ENCODE assay signal across 14 cellular contexts in the genomic region with DNA sequence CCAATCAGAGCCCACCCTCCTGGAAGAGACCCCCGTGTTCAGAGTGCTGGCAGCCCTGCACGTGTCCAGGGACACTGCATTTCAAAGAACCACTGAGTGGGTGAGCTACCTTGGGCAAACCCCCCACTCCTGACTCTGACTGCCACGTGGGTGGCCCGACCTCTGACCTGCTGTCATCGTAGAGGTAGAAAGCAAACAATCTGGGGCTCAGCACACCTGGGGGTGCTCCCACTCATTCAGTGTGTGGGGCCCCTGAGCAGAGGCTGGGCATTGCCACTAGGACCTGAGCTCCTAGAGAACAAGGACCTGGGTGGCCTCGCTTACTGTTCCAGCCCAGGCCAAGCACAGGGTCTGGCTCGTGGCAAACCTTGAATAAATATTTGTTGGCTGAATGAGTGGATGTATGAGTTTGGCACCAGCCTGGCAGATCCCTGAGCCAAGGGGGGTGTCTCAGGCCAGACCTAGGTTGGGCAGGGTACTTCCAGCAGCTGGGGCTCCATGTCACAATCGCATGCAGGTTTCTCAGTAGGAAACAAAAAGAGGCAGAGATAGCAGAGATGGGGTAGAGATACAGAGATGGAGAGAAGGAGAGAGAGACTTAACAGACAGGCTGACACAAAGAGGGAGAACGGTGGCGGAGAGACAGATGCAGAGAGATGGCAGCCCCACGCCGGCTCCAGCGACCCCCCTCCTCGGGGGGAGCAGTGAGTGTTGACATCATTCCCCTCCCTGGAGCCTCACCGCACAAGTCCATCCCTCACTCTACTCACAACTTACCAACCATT. TPM values are rescaled to one million over a fixed set of nuclear protein-coding genes. Genes with fewer than 3 reads are reported as not detected.
A peak's percentile ranks its signal among the peaks of the same experiment; 100 is the strongest.
DNase-seq lines count a peak whose midpoint lies in the region; ATAC-seq, FAIRE-seq and TF ChIP-seq lines count a peak whose summit lies in the region.
"Had no signal": no experiment of that assay in that cellular context is flagged by ENCODE, and none has a peak within 500 bp of the region (broad histone marks: within the 10 kb centered on the region; RNA-seq: fewer than 3 reads in every experiment).

No MANE protein-coding gene starts in this region.

- ATAC-seq in activated T-helper 17 cell treated with anti-CD3 and anti-CD28 coated beads, Interleukin-2, amount 50 U/mL, for 72 hours (replicated peaks), result no peak
- ATAC-seq in GM18858 (IDR thresholded peaks at IDR 0.05; ENCODE audit: unreplicated experiment) (no peak), HG03378 (IDR thresholded peaks at IDR 0.05; ENCODE audit: unreplicated experiment) (no peak)

- peak; percentile 74 for FAIRE-seq in GM12891 (lab: Jason Lieb, UNC)
- FAIRE-seq: bronchial epithelial cell had no signal

- no peak for TF ChIP-seq POLR2A in GM12891 (IDR thresholded peaks at IDR 0.05; ENCODE audit: low read depth, low read length)

- H3K4me3 ChIP-seq in BLaER1 treated with 17β-estradiol and CSF1 and Interleukin-3, amounts not matched to agents 10 nM and 100 nM, result peak overlapping the region in 7 of 10 experiments; percentile 7 to 73 (median 54); a peak in 11 of 20 replicates
- H3K4me3 ChIP-seq in mesodermal cell (ENCODE audit: extremely low read depth, insufficient read depth, low read length, poor library complexity, severe bottlenecking), result no peak overlapping the region
- H3K4me3 ChIP-seq: esophagus muscularis mucosa, smooth muscle cell had no signal

- no peaks in the 10 kb centered on the region for H4K20me1 ChIP-seq in BLaER1 treated with 17β-estradiol and CSF1 and Interleukin-3, amounts not matched to agents 10 nM and 100 nM

- H3K4me1 ChIP-seq in BLaER1 treated with 17β-estradiol and CSF1 and Interleukin-3, amounts not matched to agents 10 nM and 100 nM, result peaks cover 71 to 100% (median 90%) of the 10 kb centered on the region in 10 experiments
- no peaks in the 10 kb centered on the region for H3K4me1 ChIP-seq in mesodermal cell (ENCODE audit: control insufficient read depth, insufficient read depth, low read length, poor library complexity, severe bottlenecking)

- peaks cover 2% of the 10 kb centered on the region for H3K27me3 Mint-ChIP-seq in activated T-helper 17 cell treated with anti-CD3 and anti-CD28 coated beads, Interleukin-2, amount 50 U/mL, for 72 hours

- H3K4me3 Mint-ChIP-seq in activated T-helper 17 cell treated with anti-CD3 and anti-CD28 coated beads, Interleukin-2, amount 50 U/mL, for 72 hours, result peak overlapping the region; percentile 15
- H3K4me3 Mint-ChIP-seq: neural crest cell had no signal

- no peak for DNase-seq in GM12891 (ENCODE audit: insufficient read length, low spot score)
- DNase-seq in stimulated activated CD4-positive, alpha-beta T cell treated with anti-CD3 and anti-CD28 coated beads, Interleukin-2, amount 100 ng/mL, for 24 hours, result no peak
- no peak for DNase-seq in effector CD4-positive, alpha-beta T cell
- DNase-seq: HCEC 1CT had no signal

- peak overlapping the region; percentile 42 to 100 (median 99); a peak in 21 of 22 replicates for H3K27ac ChIP-seq in BLaER1 treated with 17β-estradiol and CSF1 and Interleukin-3, amounts not matched to agents 10 nM and 100 nM
- H3K27ac ChIP-seq in mesodermal cell (ENCODE audit: low read depth, low read length, severe bottlenecking), result peak overlapping the region; percentile 51
- H3K27ac ChIP-seq: esophagus muscularis mucosa had no signal

- H3K9me3 ChIP-seq in BLaER1 treated with 17β-estradiol and CSF1 and Interleukin-3, amounts not matched to agents 10 nM and 100 nM (replicated peaks in 1 of 11), result 0 out of 22 replicates have a peak, but pooled peaks cover 0 to 5% (median 0%) of the 10 kb centered on the region in 11 experiments
- no peaks in the 10 kb centered on the region for H3K9me3 ChIP-seq in mesodermal cell (ENCODE audit: control insufficient read depth, low read length)
- H3K9me3 ChIP-seq: Caco-2, esophagus muscularis mucosa had no signal

- H3K27ac Mint-ChIP-seq in activated T-helper 17 cell treated with anti-CD3 and anti-CD28 coated beads, Interleukin-2, amount 50 U/mL, for 72 hours, result peak overlapping the region; percentile 68

- no peaks in the 10 kb centered on the region for H3K27me3 ChIP-seq in BLaER1 treated with 17β-estradiol and CSF1 and Interleukin-3, amounts not matched to agents 10 nM and 100 nM

- WGBS in mesodermal cell (ENCODE audit: insufficient coverage in 2 of 2), 2 experiments, result 68 to 78% methylated on average over 7 to 13 of the region's 15 CpGs

- no peaks in the 10 kb centered on the region for H3K36me3 ChIP-seq in BLaER1 treated with 17β-estradiol and CSF1 and Interleukin-3, amounts not matched to agents 10 nM and 100 nM
- H3K36me3 ChIP-seq in mesodermal cell (ENCODE audit: control insufficient read depth, insufficient read depth, low read length), result no peaks in the 10 kb centered on the region
- H3K36me3 ChIP-seq: esophagus muscularis mucosa had no signal

- peaks cover 3% of the 10 kb centered on the region for H3K4me1 Mint-ChIP-seq in activated T-helper 17 cell treated with anti-CD3 and anti-CD28 coated beads, Interleukin-2, amount 50 U/mL, for 72 hours

- no peaks in the 10 kb centered on the region for H3K9me3 Mint-ChIP-seq in activated T-helper 17 cell treated with anti-CD3 and anti-CD28 coated beads, Interleukin-2, amount 50 U/mL, for 72 hours

- peak overlapping the region; percentile 45 to 94 (median 88); a peak in 21 of 22 replicates for H3K9ac ChIP-seq in BLaER1 treated with 17β-estradiol and CSF1 and Interleukin-3, amounts not matched to agents 10 nM and 100 nM

- H3K4me2 ChIP-seq in BLaER1 treated with 17β-estradiol and CSF1 and Interleukin-3, amounts not matched to agents 10 nM and 100 nM, result peak overlapping the region; percentile 74 to 97 (median 90)
- H3K4me2 ChIP-seq: smooth muscle cell had no signal

- no peaks in the 10 kb centered on the region for H3K36me3 Mint-ChIP-seq in activated T-helper 17 cell treated with anti-CD3 and anti-CD28 coated beads, Interleukin-2, amount 50 U/mL, for 72 hours (ENCODE audit: low read depth)

TF ChIP-seq in GM12891, 5 proteins besides CTCF, POLR2A, EP300 and RAD21:
- TF ChIP-seq POLR2AphosphoS5 (IDR thresholded peaks at IDR 0.05; ENCODE audit: low read depth, low read length), result no peak
- no peak for TF ChIP-seq PAX5 (IDR thresholded peaks at IDR 0.05; ENCODE audit: insufficient read depth, low read length, severe bottlenecking)
- TF ChIP-seq TAF1 (IDR thresholded peaks at IDR 0.05; ENCODE audit: low read depth, low read length), result no peak
- no peak for TF ChIP-seq POU2F2 (IDR thresholded peaks at IDR 0.05; ENCODE audit: low read depth, low read length)
- no peak for TF ChIP-seq SPI1 (IDR thresholded peaks at IDR 0.05; ENCODE audit: low read depth, low read length)

RNA-seq across cellular contexts. Expression of a gene that starts 5.4 kb away (rescaled TPM):
- polyA plus RNA-seq in GM12891 (2012; ENCODE audit: low read depth, missing spikeins), result 0.55 TPM
- not detected for total RNA-seq in activated T-helper 17 cell treated with anti-CD3 and anti-CD28 coated beads, Interleukin-2, amount 50 U/mL, for 72 hours
- 0.33 TPM for polyA plus RNA-seq in mesodermal cell (2013, experiment 1 of 2)
- polyA plus RNA-seq in mesodermal cell (2013, experiment 2 of 2), result 0.86 TPM
- total RNA-seq: bronchial epithelial cell had no signal
- polyA plus RNA-seq: smooth muscle cell had no signal

RNA-seq across cellular contexts. Expression of a gene that starts 21.1 kb away (rescaled TPM):
- not detected for polyA plus RNA-seq in GM12891 (2012; ENCODE audit: low read depth, missing spikeins)
- not detected for total RNA-seq in activated T-helper 17 cell treated with anti-CD3 and anti-CD28 coated beads, Interleukin-2, amount 50 U/mL, for 72 hours
- polyA plus RNA-seq in mesodermal cell (2013, experiment 1 of 2), result not detected
- 0.40 TPM for polyA plus RNA-seq in mesodermal cell (2013, experiment 2 of 2)
- total RNA-seq: bronchial epithelial cell, neural crest cell had no signal
- polyA plus RNA-seq: smooth muscle cell had no signal

RNA-seq across cellular contexts. Expression of a gene that starts 46.4 kb away (rescaled TPM):
- 17.3 TPM for polyA plus RNA-seq in GM12891 (2012; ENCODE audit: low read depth, missing spikeins)
- total RNA-seq in activated T-helper 17 cell treated with anti-CD3 and anti-CD28 coated beads, Interleukin-2, amount 50 U/mL, for 72 hours, result 10 to 100 TPM; 20.0 to 37.5 TPM
- 25.0 TPM for polyA plus RNA-seq in mesodermal cell (2013, experiment 1 of 2)
- 17.6 TPM for polyA plus RNA-seq in mesodermal cell (2013, experiment 2 of 2)
